ENCODE assay signal across 1 cellular context in genomic region chr2:231388725-231389346, GRCh38.
A peak's percentile ranks its signal among the peaks of the same experiment; 100 is the strongest.
TF ChIP-seq lines count a peak whose summit lies in the region.

No MANE protein-coding gene starts in this region.

TF ChIP-seq in HepG2, 621 proteins besides CTCF, POLR2A, EP300 and RAD21 (continues in another document):
- TF ChIP-seq TFDP1 (CRISPR knock-in tag; IDR thresholded peaks at IDR 0.05; ENCODE audit: borderline replicate concordance) = no peak
- TF ChIP-seq ZNF281 (CRISPR knock-in tag; IDR thresholded peaks at IDR 0.05; ENCODE audit: borderline replicate concordance) = 0 out of 2 replicates have a peak, but pooled peaks have one; percentile 1
- TF ChIP-seq ZMYM4 (CRISPR knock-in tag; IDR thresholded peaks at IDR 0.05) = no peak
- TF ChIP-seq ZNF460 (CRISPR knock-in tag; IDR thresholded peaks at IDR 0.05; ENCODE audit: borderline replicate concordance) = no peak
- TF ChIP-seq ZNF646 (CRISPR knock-in tag; IDR thresholded peaks at IDR 0.05) = no peak
- no peak for TF ChIP-seq ZUFSP (CRISPR knock-in tag; IDR thresholded peaks at IDR 0.05; ENCODE audit: borderline replicate concordance)
- peak; percentile 95 for TF ChIP-seq HNRNPL (IDR thresholded peaks at IDR 0.05; ENCODE audit: low read depth, low read length)
- TF ChIP-seq PCBP1 (IDR thresholded peaks at IDR 0.05; ENCODE audit: borderline replicate concordance, low read depth, low read length) = 0 out of 2 replicates have a peak, but pooled peaks have one; percentile 61
- 0 out of 2 replicates have a peak, but pooled peaks have one; percentile 65 for TF ChIP-seq ZNF83 (CRISPR knock-in tag; IDR thresholded peaks at IDR 0.05; ENCODE audit: borderline replicate concordance)
- TF ChIP-seq ZIK1 (CRISPR knock-in tag; IDR thresholded peaks at IDR 0.05; ENCODE audit: borderline replicate concordance, low read depth) = 0 out of 2 replicates have a peak, but pooled peaks have one; percentile 6
- TF ChIP-seq ASH2L (IDR thresholded peaks at IDR 0.05; ENCODE audit: insufficient read length, low read depth, low read length) = no peak
- 0 out of 2 replicates have a peak, but pooled peaks have one; percentile 10 for TF ChIP-seq ZNF225 (CRISPR knock-in tag; IDR thresholded peaks at IDR 0.05)
- no peak for TF ChIP-seq DNMT3B (CRISPR knock-in tag; conservative IDR thresholded peaks at IDR 0.05)
- TF ChIP-seq ZNF280D (CRISPR knock-in tag; IDR thresholded peaks at IDR 0.05) = 0 out of 2 replicates have a peak, but pooled peaks have one; percentile 23
- TF ChIP-seq KDM3A (CRISPR knock-in tag; IDR thresholded peaks at IDR 0.05; ENCODE audit: low read depth) = 0 out of 2 replicates have a peak, but pooled peaks have one; percentile 4
- TF ChIP-seq ZNF781 (CRISPR knock-in tag; IDR thresholded peaks at IDR 0.05; ENCODE audit: borderline replicate concordance, not compliant biosample characterization) = no peak
- no peak for TF ChIP-seq THAP11 (CRISPR knock-in tag; IDR thresholded peaks at IDR 0.05)
- TF ChIP-seq ZNF691 (CRISPR knock-in tag; IDR thresholded peaks at IDR 0.05; ENCODE audit: borderline replicate concordance, low read depth) = 0 out of 2 replicates have a peak, but pooled peaks have one; percentile 18
- TF ChIP-seq HNRNPLL (IDR thresholded peaks at IDR 0.05; ENCODE audit: low read depth, low read length, poor library complexity, severe bottlenecking) = peak; percentile 28
- TF ChIP-seq ZNF737 (CRISPR knock-in tag; IDR thresholded peaks at IDR 0.05; ENCODE audit: borderline replicate concordance) = no peak
- no peak for TF ChIP-seq TEAD3 (CRISPR knock-in tag; optimal IDR thresholded peaks at IDR 0.05; ENCODE audit: borderline replicate concordance)
- TF ChIP-seq ZNF274 (CRISPR knock-in tag; IDR thresholded peaks at IDR 0.05) = 0 out of 2 replicates have a peak, but pooled peaks have one; percentile 36
- TF ChIP-seq RBM39 (IDR thresholded peaks at IDR 0.05; ENCODE audit: low read depth, low read length, poor library complexity, severe bottlenecking) = peak; percentile 15
- no peak for TF ChIP-seq HOMEZ (CRISPR knock-in tag; IDR thresholded peaks at IDR 0.05; ENCODE audit: low read depth)
- no peak for TF ChIP-seq PLSCR1 (CRISPR knock-in tag; IDR thresholded peaks at IDR 0.05; ENCODE audit: borderline replicate concordance)
- 0 out of 2 replicates have a peak, but pooled peaks have one; percentile 20 for TF ChIP-seq ZNF543 (CRISPR knock-in tag; IDR thresholded peaks at IDR 0.05)
- 0 out of 2 replicates have a peak, but pooled peaks have one; percentile 1 for TF ChIP-seq MXD1 (CRISPR knock-in tag; IDR thresholded peaks at IDR 0.05)
- TF ChIP-seq ZNF883 (CRISPR knock-in tag; IDR thresholded peaks at IDR 0.05; ENCODE audit: not compliant biosample characterization) = peak; percentile 1
- no peak for TF ChIP-seq SPEN (CRISPR knock-in tag; IDR thresholded peaks at IDR 0.05; ENCODE audit: low read depth)
- TF ChIP-seq ZNF263 (CRISPR knock-in tag; IDR thresholded peaks at IDR 0.05) = 0 out of 2 replicates have a peak, but pooled peaks have one; percentile 15
- no peak for TF ChIP-seq CSRNP1 (CRISPR knock-in tag; IDR thresholded peaks at IDR 0.05)
- TF ChIP-seq ESRRA (CRISPR knock-in tag; IDR thresholded peaks at IDR 0.05; ENCODE audit: low read depth) = 0 out of 2 replicates have a peak, but pooled peaks have one; percentile 2
- TF ChIP-seq ZNF343 (CRISPR knock-in tag; IDR thresholded peaks at IDR 0.05) = 0 out of 2 replicates have a peak, but pooled peaks have one; percentile 13
- no peak for TF ChIP-seq RELA (CRISPR knock-in tag; IDR thresholded peaks at IDR 0.05)
- 0 out of 2 replicates have a peak, but pooled peaks have one; percentile 41 for TF ChIP-seq ZNF678 (CRISPR knock-in tag; IDR thresholded peaks at IDR 0.05)
